In genomic region chr10:75065081-75065480, GRCh38 we compare ENCODE assay signal across 22 cellular contexts.
"Had no signal": no experiment of that assay in that cellular context is flagged by ENCODE, and none has a peak within 500 bp of the region (broad histone marks: within the 10 kb centered on the region; RNA-seq: fewer than 3 reads in every experiment).

No MANE protein-coding gene starts in this region.

- DNase-seq: activated CD4-positive, alpha-beta T cell treated with anti-CD3 and anti-CD28 coated beads, Interleukin-2, amount 50 U/mL, for 4 hours; activated CD4-positive, CD25-positive, alpha-beta regulatory T cell treated with anti-CD3 and anti-CD28 coated beads, Interleukin-2, amount 50 U/mL, for 72 hours; activated effector memory CD4-positive, alpha-beta T cell treated with anti-CD3 and anti-CD28 coated beads, Interleukin-2, amount 50 U/mL, for 16 hours; activated naive CD4-positive, alpha-beta T cell treated with anti-CD3 and anti-CD28 coated beads, Interleukin-2, amount 50 U/mL, for 16 hours; activated T-cell treated with anti-CD3 and anti-CD28 coated beads, Interleukin-2, amount 50 U/mL, for 72 hours; effector CD8-positive, alpha-beta T cell; heart right ventricle; immature natural killer cell; kidney glomerular epithelial cell; left ventricle myocardium inferior; mammary epithelial cell; ovary; stimulated activated CD4-positive, alpha-beta T cell treated with anti-CD3 and anti-CD28 coated beads, Interleukin-4, amount 100 ng/mL, for 24 hours; stomach; T-helper 2 cell; upper lobe of right lung had no signal

- H3K4me1 ChIP-seq: upper lobe of right lung had no signal

- H3K27ac Mint-ChIP-seq: activated T-cell treated with anti-CD3 and anti-CD28 coated beads, Interleukin-2, amount 50 U/mL, for 72 hours; immature natural killer cell; stimulated activated effector memory CD8-positive, alpha-beta T cell treated with anti-CD3 and anti-CD28 coated beads, Interleukin-12 subunit alpha, Interleukin-12 subunit beta, amount 100 ng/mL, for 72 hours had no signal

- ATAC-seq: activated T-cell treated with anti-CD3 and anti-CD28 coated beads, Interleukin-2, amount 50 U/mL, for 72 hours; esophagus mucosa; gastroesophageal sphincter; heart right ventricle; sciatic nerve; stimulated activated effector memory CD8-positive, alpha-beta T cell treated with anti-CD3 and anti-CD28 coated beads, Interleukin-12 subunit alpha, Interleukin-12 subunit beta, amount 100 ng/mL, for 72 hours; upper lobe of right lung had no signal

- H3K36me3 Mint-ChIP-seq: immature natural killer cell; stimulated activated effector memory CD8-positive, alpha-beta T cell treated with anti-CD3 and anti-CD28 coated beads, Interleukin-12 subunit alpha, Interleukin-12 subunit beta, amount 100 ng/mL, for 72 hours had no signal

- H3K27me3 ChIP-seq: gastroesophageal sphincter, heart right ventricle, ovary, stomach, upper lobe of right lung had no signal

- H3K36me3 ChIP-seq: gastroesophageal sphincter, heart right ventricle, left ventricle myocardium inferior, ovary, stomach, upper lobe of right lung had no signal

- H3K4me1 Mint-ChIP-seq: immature natural killer cell, neural crest cell had no signal

- H3K27ac ChIP-seq: heart right ventricle, left ventricle myocardium inferior, stomach, upper lobe of right lung, VCaP had no signal

- H3K9me3 ChIP-seq: gastroesophageal sphincter, heart right ventricle, left ventricle myocardium inferior, ovary, stomach, upper lobe of right lung had no signal

- H3K9me3 Mint-ChIP-seq: activated T-cell treated with anti-CD3 and anti-CD28 coated beads, Interleukin-2, amount 50 U/mL, for 72 hours; neural crest cell; stimulated activated effector memory CD8-positive, alpha-beta T cell treated with anti-CD3 and anti-CD28 coated beads, Interleukin-12 subunit alpha, Interleukin-12 subunit beta, amount 100 ng/mL, for 72 hours had no signal

- H3K4me3 ChIP-seq: gastroesophageal sphincter, heart right ventricle, left ventricle myocardium inferior, ovary, stomach, upper lobe of right lung had no signal

- H3K4me3 Mint-ChIP-seq: activated T-cell treated with anti-CD3 and anti-CD28 coated beads, Interleukin-2, amount 50 U/mL, for 72 hours; immature natural killer cell; neural crest cell; stimulated activated effector memory CD8-positive, alpha-beta T cell treated with anti-CD3 and anti-CD28 coated beads, Interleukin-12 subunit alpha, Interleukin-12 subunit beta, amount 100 ng/mL, for 72 hours had no signal
